10 cellular contexts compared by ENCODE assay signal in the genomic region with DNA sequence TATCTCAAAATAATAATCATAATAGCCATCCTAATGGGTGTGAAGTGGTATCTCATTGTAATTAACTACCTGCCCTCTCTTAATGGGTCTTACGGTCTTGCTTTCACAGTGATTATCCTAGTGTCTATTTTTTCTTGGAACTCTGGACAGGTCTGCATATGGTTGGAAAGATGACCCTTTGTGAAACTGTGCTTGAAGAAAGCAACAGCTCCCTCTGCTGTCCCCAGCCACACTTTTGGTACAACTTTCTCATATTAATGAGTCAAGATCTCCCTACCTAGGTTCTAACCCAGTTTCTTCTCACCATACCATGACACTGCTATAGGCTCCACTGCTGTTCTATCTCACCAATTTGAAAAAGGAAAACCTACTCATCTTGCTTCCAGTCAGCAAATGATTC. TPM values are rescaled to one million over a fixed set of nuclear protein-coding genes. Genes with fewer than 3 reads are reported as not detected.
DNase-seq lines count a peak whose midpoint lies in the region; ATAC-seq, FAIRE-seq and TF ChIP-seq lines count a peak whose summit lies in the region.
"Had no signal": no experiment of that assay in that cellular context is flagged by ENCODE, and none has a peak within 500 bp of the region (broad histone marks: within the 10 kb centered on the region; RNA-seq: fewer than 3 reads in every experiment).

No MANE protein-coding gene starts in this region.

- intact Hi-C loops in Calu3 (cut with micrococcal nuclease; ENCODE audit: unreplicated experiment) (loop anchor here (2.0 to 5.0 kb wide), 3 partner anchors 43 to 211 kb away; no protein-coding TSS in a partner anchor), HCT116 (cut with micrococcal nuclease) (loop anchor here (5.0 kb wide), 1 partner anchor 168 kb away; no protein-coding TSS in a partner anchor), HepG2 (cut with micrococcal nuclease; ENCODE audit: unreplicated experiment) (no loop called here)

- H2AFZ ChIP-seq in HCT116 (ENCODE audit: low read depth, low read length, poor library complexity, severe bottlenecking) (no peak overlapping the region), HepG2 (ENCODE audit: low read length) (no peak overlapping the region)

- H3K36me3 ChIP-seq in HCT116 (ENCODE audit: control insufficient read depth in 1 of 2, insufficient read depth in 2 of 2, low read length in 2 of 2) (no peaks in the 10 kb centered on the region), WERI-Rb-1 (no peaks in the 10 kb centered on the region), HepG2 (replicated peaks in 1 of 2; ENCODE audit: control insufficient read depth in 1 of 2, insufficient read depth in 2 of 2, low read length in 2 of 2) (no peaks in the 10 kb centered on the region)

- no peaks in the 10 kb centered on the region for H3K9me2 ChIP-seq in HCT116 (ENCODE audit: insufficient read depth)

- WGBS in HepG2 (ENCODE audit: low lambda C conversion rate), result 0% methylated on average over 1 of the region's 1 CpG

- peak; percentile 58 for FAIRE-seq in HepG2 (lab: Jason Lieb, UNC)

- H3K79me2 ChIP-seq in HCT116 (ENCODE audit: insufficient read depth, low read length), result no peaks in the 10 kb centered on the region
- no peaks in the 10 kb centered on the region for H3K79me2 ChIP-seq in HepG2 (ENCODE audit: insufficient read depth, low read length)

- peak; percentile 63 for TF ChIP-seq RAD21 in HCT116 (IDR thresholded peaks at IDR 0.05; ENCODE audit: low read depth)
- no peak for TF ChIP-seq RAD21 in HepG2 (CRISPR knock-in tag; IDR thresholded peaks at IDR 0.05)

- TF ChIP-seq EP300 in HepG2 (IDR thresholded peaks at IDR 0.05; ENCODE audit: low read depth in 2 of 2, low read length in 2 of 2), result no peak
- no peak for TF ChIP-seq EP300 in HepG2 (CRISPR knock-in tag; IDR thresholded peaks at IDR 0.05; ENCODE audit: borderline replicate concordance)

- no peaks in the 10 kb centered on the region for H3K9me3 Mint-ChIP-seq in Calu3 (ENCODE audit: low read depth, unreplicated experiment)

- H3K4me1 Mint-ChIP-seq in Calu3 (ENCODE audit: low read depth, unreplicated experiment), result no peaks in the 10 kb centered on the region

- H3K27me3 ChIP-seq in HCT116 (ENCODE audit: insufficient read depth, low read length) (no peaks in the 10 kb centered on the region), WERI-Rb-1 (ENCODE audit: insufficient read depth, low read depth, severe bottlenecking) (peaks cover 61% of the 10 kb centered on the region), HepG2 (ENCODE audit: control insufficient read depth in 1 of 2, insufficient read depth in 2 of 2, low read length in 2 of 2) (no peaks in the 10 kb centered on the region)

- ATAC-seq in HCT116, result peak; percentile 68; the same call in 1 of the 2 replicates
- peak; percentile 49; the same call in 2 of the 3 replicates for ATAC-seq in HepG2
- ATAC-seq in HG03039 (IDR thresholded peaks at IDR 0.05; ENCODE audit: unreplicated experiment), result no peak

- TF ChIP-seq CTCF in Calu3 (IDR thresholded peaks at IDR 0.05; ENCODE audit: unreplicated experiment), result peak; percentile 33
- TF ChIP-seq CTCF in HCT116 (IDR thresholded peaks at IDR 0.05 in 2 of 3, conservative IDR thresholded peaks at IDR 0.05 in 1 of 3; ENCODE audit: borderline replicate concordance in 1 of 3, insufficient read depth in 1 of 3, low read depth in 2 of 3, low read length in 2 of 3), result peak; percentile 27 to 45 (median 42); a peak in 5 of 6 replicates
- peak; percentile 46 for TF ChIP-seq CTCF in WERI-Rb-1 (IDR thresholded peaks at IDR 0.05; ENCODE audit: low read depth, low read length)
- peak; percentile 55 for TF ChIP-seq CTCF in HepG2 (CRISPR knock-in tag; IDR thresholded peaks at IDR 0.05)

- H4K20me1 ChIP-seq in HCT116 (ENCODE audit: insufficient read depth) (no peaks in the 10 kb centered on the region), HepG2 (ENCODE audit: insufficient read depth, low read length) (no peaks in the 10 kb centered on the region)

- peak; percentile 39 for DNase-seq in Calu3
- DNase-seq in HCT116 (ENCODE audit: low read depth, low spot score), result no peak
- no peak for DNase-seq in WERI-Rb-1
- DNase-seq in HepG2 (ENCODE audit: low spot score), result peak; percentile 8
- no peak for DNase-seq in stimulated activated CD8-positive, alpha-beta memory T cell treated with anti-CD3 and anti-CD28 coated beads, Interleukin-4, amount 100 ng/mL, for 48 hours
- DNase-seq in amniotic stem cell (lab: John Stamatoyannopoulos, UW), result no peak
- DNase-seq in T-helper 1 cell, result no peak
- DNase-seq: activated CD8-positive, alpha-beta memory T cell treated with anti-CD3 and anti-CD28 coated beads, Interleukin-2, amount 50 U/mL, for 48 hours; KG1 had no signal

- H3K4me3 ChIP-seq in HCT116 (replicated peaks in 1 of 2; ENCODE audit: low read depth in 1 of 2, low read length in 2 of 2) (no peak overlapping the region), WERI-Rb-1 (ENCODE audit: low read depth, low read length) (no peak overlapping the region), HepG2 (replicated peaks in 1 of 3; ENCODE audit: insufficient read depth in 1 of 3, low read depth in 2 of 3, low read length in 3 of 3) (no peak overlapping the region)

- H3K27ac ChIP-seq in HCT116 (ENCODE audit: low read depth, low read length), result no peak overlapping the region
- no peak overlapping the region for H3K27ac ChIP-seq in WERI-Rb-1
- no peak overlapping the region for H3K27ac ChIP-seq in HepG2 (ENCODE audit: extremely low read length, insufficient read depth, low read length)

- in situ Hi-C loops in HepG2 (cut with HindIII; ENCODE audit: extremely low pct_ligation_motif_present, low pct_unique_long_range_greater_than_20kb), result no loop called here

- BruUV-seq in Calu3 (replicated peaks; lab: Mats Ljungman, UMichigan), result no TSS peak
- no TSS peak for BruUV-seq in HCT116 (replicated peaks; lab: Mats Ljungman, UMichigan)
- no TSS peak for BruUV-seq in HepG2 (replicated peaks; lab: Mats Ljungman, UMichigan)

- no peaks in the 10 kb centered on the region for H3K36me3 Mint-ChIP-seq in Calu3 (ENCODE audit: insufficient read depth, unreplicated experiment)

- H3K27ac Mint-ChIP-seq in Calu3 (ENCODE audit: unreplicated experiment), result no peak overlapping the region

- no peak overlapping the region for H3K4me2 ChIP-seq in HCT116 (ENCODE audit: low read length)
- no peak overlapping the region for H3K4me2 ChIP-seq in HepG2 (ENCODE audit: low read depth, low read length)

- H3K4me1 ChIP-seq in HCT116 (ENCODE audit: control insufficient read depth in 1 of 2, insufficient read depth in 2 of 2, low read length in 2 of 2), result no peaks in the 10 kb centered on the region
- H3K4me1 ChIP-seq in HepG2 (ENCODE audit: insufficient read depth, low read length), result no peaks in the 10 kb centered on the region

- RAD21 ChIA-PET in HCT116 (lab: Charles Lee; ENCODE audit: low non-redundant PET in 1 of 2, low total read pairs in 2 of 2, uncharacterized antibody in 2 of 2, unreplicated experiment in 2 of 2), result interaction anchor here in 1 of 2 experiments (0.6 kb wide), 1 partner anchor 263 kb away, joined by 3 read pairs; no protein-coding TSS in a partner anchor

- no peaks in the 10 kb centered on the region for H3K27me3 Mint-ChIP-seq in Calu3 (ENCODE audit: unreplicated experiment)

- H3K9ac ChIP-seq in HCT116 (ENCODE audit: low read length), result no peak overlapping the region
- no peak overlapping the region for H3K9ac ChIP-seq in HepG2 (ENCODE audit: insufficient read depth, low read depth, low read length)

- CTCF ChIA-PET in Calu3 (lab: Charles Lee) (no interaction called here), HCT116 (lab: Charles Lee) (interaction anchor here (1.0 kb wide), 1 partner anchor 33 kb away, joined by 3 read pairs; no protein-coding TSS in a partner anchor), HepG2 (lab: Yijun Ruan, JAX; ENCODE audit: low intra/inter-chr PET ratio, low total read pairs) (interaction anchor here (1.6 kb wide), 1 partner anchor 170 kb away, joined by 5 read pairs; no protein-coding TSS in a partner anchor)

- POLR2A ChIA-PET in HCT116 (lab: Charles Lee), result no interaction called here
- POLR2A ChIA-PET in HepG2 (lab: Yijun Ruan, JAX), result no interaction called here

- H3K9me3 ChIP-seq in HCT116 (ENCODE audit: control insufficient read depth in 1 of 2, insufficient read depth in 1 of 2, low read depth in 1 of 2, low read length in 2 of 2) (no peaks in the 10 kb centered on the region), WERI-Rb-1 (ENCODE audit: severe bottlenecking) (no peaks in the 10 kb centered on the region), HepG2 (ENCODE audit: low read length) (no peaks in the 10 kb centered on the region)

- H3K4me3 Mint-ChIP-seq in Calu3 (ENCODE audit: low read depth, unreplicated experiment), result no peak overlapping the region

- TF ChIP-seq POLR2A in HCT116 (IDR thresholded peaks at IDR 0.05; ENCODE audit: borderline replicate concordance, extremely low read depth, insufficient read depth, insufficient read length), result no peak
- no peak for TF ChIP-seq POLR2A in HepG2 (IDR thresholded peaks at IDR 0.05; ENCODE audit: insufficient read depth in 1 of 2, low read depth in 2 of 2, low read length in 2 of 2)

TF ChIP-seq in HCT116, 20 proteins besides CTCF, POLR2A, EP300 and RAD21 (continues in another document):
- TF ChIP-seq EZH2 (IDR thresholded peaks at IDR 0.05), result no peak

RNA-seq across cellular contexts. Expression of gene TFDP3, which starts 2.4 kb away (rescaled TPM):
- not detected in 2 replicates for total RNA-seq in Calu3 (2022)
- not detected for total RNA-seq in HCT116 (2021; ENCODE audit: unreplicated experiment)
- not detected in 2 replicates for polyA plus RNA-seq in HCT116 (2012)
- not detected in 2 replicates for total RNA-seq in HepG2 (2016; rRNA removed; fragmentation: Illumina TruSeq; extraction: Trizol)
- not detected in 2 replicates for total RNA-seq in HepG2 (2016; cell fraction: cytosol; rRNA removed; fragmentation: Illumina TruSeq; extraction: Trizol; ENCODE audit: low read depth)
- not detected in 2 replicates for total RNA-seq in HepG2 (2016; cell fraction: insoluble cytoplasmic fraction; rRNA removed; fragmentation: Illumina TruSeq; extraction: Trizol)
- not detected in 2 replicates for total RNA-seq in HepG2 (2016; cell fraction: membrane; rRNA removed; fragmentation: Illumina TruSeq; extraction: Trizol)
- not detected in 2 replicates for total RNA-seq in HepG2 (2016; cell fraction: nucleus; rRNA removed; fragmentation: Illumina TruSeq; extraction: Trizol)
- polyA plus RNA-seq in HepG2 (2011; rRNA removed), result not detected in 2 replicates
- not detected in 2 replicates for polyA plus RNA-seq in HepG2 (2011; cell fraction: cytosol; rRNA removed)
- polyA plus RNA-seq in HepG2 (2011; cell fraction: nucleus; rRNA removed), result not detected in 2 replicates
- not detected in 2 replicates for polyA plus RNA-seq in HepG2 (2012)
- not detected in 2 replicates for polyA plus RNA-seq in HepG2 (2016; cell fraction: cytosol; fragmentation: Illumina TruSeq; extraction: Trizol; ENCODE audit: low read depth)
- polyA plus RNA-seq in HepG2 (2016; cell fraction: insoluble cytoplasmic fraction; fragmentation: Illumina TruSeq; extraction: Trizol; ENCODE audit: low read depth), result not detected in 2 replicates
- polyA plus RNA-seq in HepG2 (2016; cell fraction: membrane; fragmentation: Illumina TruSeq; extraction: Trizol; ENCODE audit: low read depth), result not detected in 2 replicates
- polyA plus RNA-seq in HepG2 (2016; cell fraction: nucleus; fragmentation: Illumina TruSeq; extraction: Trizol; ENCODE audit: insufficient read depth, low read depth), result not detected in 2 replicates
- polyA minus RNA-seq in HepG2 (2011; rRNA and poly(A)+ RNA removed; ENCODE audit: low replicate concordance), result not detected in 2 replicates
- not detected in 2 replicates for polyA minus RNA-seq in HepG2 (2011; cell fraction: cytosol; rRNA and poly(A)+ RNA removed)
- polyA minus RNA-seq in HepG2 (2011; cell fraction: nucleus; rRNA and poly(A)+ RNA removed), result not detected in 2 replicates

Comparison
In these comparisons a context has a peak if more than half of its experiments do, and no peak if none do; other contexts are left out.
1. DNase-seq: peak in Calu3 (single experiment) and HepG2 (single experiment); none in HCT116 (single experiment), WERI-Rb-1 (single experiment), stimulated activated CD8-positive, alpha-beta memory T cell treated with anti-CD3 and anti-CD28 coated beads, Interleukin-4, amount 100 ng/mL, for 48 hours (single experiment), amniotic stem cell (single experiment) and T-helper 1 cell (0 of 5).
2. Peak in every context shown above with its lines, with median percentiles within 50 percentile points of each other: CTCF ChIP-seq.